10 cellular contexts compared by ENCODE assay signal in the genomic region with DNA sequence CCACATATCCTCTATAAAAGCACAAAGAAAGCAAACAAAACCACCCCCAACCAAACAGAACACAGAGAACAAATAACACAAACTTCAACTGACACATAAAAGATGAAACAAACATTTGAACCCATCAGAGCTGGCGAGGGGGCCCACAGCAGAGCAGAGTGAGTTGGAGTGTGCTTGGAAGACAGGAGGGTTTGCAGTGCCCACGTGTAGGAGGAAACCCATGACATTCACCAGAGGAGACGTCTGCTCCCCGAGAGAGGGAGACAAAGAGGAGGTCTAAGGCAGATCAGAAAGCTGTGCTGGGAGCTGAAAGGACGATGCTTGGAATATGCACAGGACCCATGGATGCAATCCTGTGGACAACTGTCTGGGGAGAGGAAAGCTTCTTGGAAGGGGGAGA. TPM values are rescaled to one million over a fixed set of nuclear protein-coding genes. Genes with fewer than 3 reads are reported as not detected.
DNase-seq lines count a peak whose midpoint lies in the region; ATAC-seq and TF ChIP-seq lines count a peak whose summit lies in the region.
"Had no signal": no experiment of that assay in that cellular context is flagged by ENCODE, and none has a peak within 500 bp of the region (broad histone marks: within the 10 kb centered on the region; RNA-seq: fewer than 3 reads in every experiment).

No MANE protein-coding gene starts in this region.

- H3K27me3 ChIP-seq in prostate gland (replicated peaks; ENCODE audit: insufficient read depth), result no peaks in the 10 kb centered on the region

- DNase-seq in NCI-H82 (lab: John Stamatoyannopoulos, UW), result peak; percentile 40
- DNase-seq in NCI-H82 treated with DMSO at 0.1 percent for 48 hours (lab: John Stamatoyannopoulos, UW; ENCODE audit: unreplicated experiment), result no peak
- no peak for DNase-seq in activated naive CD8-positive, alpha-beta T cell treated with anti-CD3 and anti-CD28 coated beads, Interleukin-2, amount 50 U/mL, for 24 hours
- DNase-seq in prostate gland (ENCODE audit: low spot score), result peak; percentile 65
- no peak for DNase-seq in NCI-H2081 (lab: John Stamatoyannopoulos, UW)
- DNase-seq in NCI-H446 treated with DMSO at 0.1 percent for 48 hours (lab: John Stamatoyannopoulos, UW), result no peak

- WGBS in prostate gland, result 14% methylated on average over 5 of the region's 5 CpGs

- no peak overlapping the region for H3K4me3 Mint-ChIP-seq in activated naive CD8-positive, alpha-beta T cell treated with anti-CD3 and anti-CD28 coated beads, Interleukin-2, amount 50 U/mL, for 24 hours
- H3K4me3 Mint-ChIP-seq: CD8-positive, alpha-beta memory T cell; memory B cell had no signal

- intact Hi-C loops in prostate gland (cut with DNase I), result no loop called here

- H3K4me1 Mint-ChIP-seq in activated naive CD8-positive, alpha-beta T cell treated with anti-CD3 and anti-CD28 coated beads, Interleukin-2, amount 50 U/mL, for 24 hours, result no peaks in the 10 kb centered on the region
- H3K4me1 Mint-ChIP-seq: CD8-positive, alpha-beta memory T cell; memory B cell had no signal

- no peaks in the 10 kb centered on the region for H3K36me3 ChIP-seq in prostate gland

- no peak overlapping the region for H3K4me3 ChIP-seq in prostate gland

- peak overlapping the region; percentile 50 to 75 for H3K27ac ChIP-seq in prostate gland

- no peak overlapping the region for H3K27ac Mint-ChIP-seq in activated naive CD8-positive, alpha-beta T cell treated with anti-CD3 and anti-CD28 coated beads, Interleukin-2, amount 50 U/mL, for 24 hours
- H3K27ac Mint-ChIP-seq: memory B cell had no signal

- H3K36me3 Mint-ChIP-seq in activated naive CD8-positive, alpha-beta T cell treated with anti-CD3 and anti-CD28 coated beads, Interleukin-2, amount 50 U/mL, for 24 hours (ENCODE audit: low read depth), result no peaks in the 10 kb centered on the region
- H3K36me3 Mint-ChIP-seq: CD8-positive, alpha-beta memory T cell; memory B cell had no signal

- no peaks in the 10 kb centered on the region for H3K9me3 ChIP-seq in prostate gland

- peak; percentile 55 for ATAC-seq in HG03520 (IDR thresholded peaks at IDR 0.05; ENCODE audit: unreplicated experiment)
- peak; percentile 66 for ATAC-seq in activated naive CD8-positive, alpha-beta T cell treated with anti-CD3 and anti-CD28 coated beads, Interleukin-2, amount 50 U/mL, for 24 hours
- no peak for ATAC-seq in HG02840 (IDR thresholded peaks at IDR 0.05; ENCODE audit: low FRiP score, unreplicated experiment)

- H3K4me1 ChIP-seq in prostate gland (replicated peaks), result peaks cover 5% of the 10 kb centered on the region

- no peaks in the 10 kb centered on the region for H3K27me3 Mint-ChIP-seq in activated naive CD8-positive, alpha-beta T cell treated with anti-CD3 and anti-CD28 coated beads, Interleukin-2, amount 50 U/mL, for 24 hours

- H3K9me3 Mint-ChIP-seq in activated naive CD8-positive, alpha-beta T cell treated with anti-CD3 and anti-CD28 coated beads, Interleukin-2, amount 50 U/mL, for 24 hours, result no peaks in the 10 kb centered on the region
- H3K9me3 Mint-ChIP-seq: CD8-positive, alpha-beta memory T cell; memory B cell had no signal

- TF ChIP-seq CTCF in prostate gland (IDR thresholded peaks at IDR 0.05), result peak in 3 of 4 experiments; percentile 21 to 55 (median 32)

- TF ChIP-seq POLR2A in prostate gland (IDR thresholded peaks at IDR 0.05), result no peak

RNA-seq across cellular contexts. Expression of a gene that starts 27.0 kb away (rescaled TPM):
- 10 to 100 TPM; 47.9 to 66.3 TPM for total RNA-seq in prostate gland

RNA-seq across cellular contexts. Expression of a gene that starts 28.6 kb away (rescaled TPM):
- 10 to 100 TPM; 27.8 to 70.2 TPM for total RNA-seq in prostate gland

Comparison
In these comparisons a context has a peak if more than half of its experiments do, and no peak if none do; other contexts are left out.
1. DNase-seq: peak in NCI-H82 (single experiment) and prostate gland (single experiment); none in NCI-H82 treated with DMSO at 0.1 percent for 48 hours (single experiment), activated naive CD8-positive, alpha-beta T cell treated with anti-CD3 and anti-CD28 coated beads, Interleukin-2, amount 50 U/mL, for 24 hours (single experiment), NCI-H2081 (0 of 2) and NCI-H446 treated with DMSO at 0.1 percent for 48 hours (single experiment).